8 cellular contexts compared by ENCODE assay signal in the genomic region with DNA sequence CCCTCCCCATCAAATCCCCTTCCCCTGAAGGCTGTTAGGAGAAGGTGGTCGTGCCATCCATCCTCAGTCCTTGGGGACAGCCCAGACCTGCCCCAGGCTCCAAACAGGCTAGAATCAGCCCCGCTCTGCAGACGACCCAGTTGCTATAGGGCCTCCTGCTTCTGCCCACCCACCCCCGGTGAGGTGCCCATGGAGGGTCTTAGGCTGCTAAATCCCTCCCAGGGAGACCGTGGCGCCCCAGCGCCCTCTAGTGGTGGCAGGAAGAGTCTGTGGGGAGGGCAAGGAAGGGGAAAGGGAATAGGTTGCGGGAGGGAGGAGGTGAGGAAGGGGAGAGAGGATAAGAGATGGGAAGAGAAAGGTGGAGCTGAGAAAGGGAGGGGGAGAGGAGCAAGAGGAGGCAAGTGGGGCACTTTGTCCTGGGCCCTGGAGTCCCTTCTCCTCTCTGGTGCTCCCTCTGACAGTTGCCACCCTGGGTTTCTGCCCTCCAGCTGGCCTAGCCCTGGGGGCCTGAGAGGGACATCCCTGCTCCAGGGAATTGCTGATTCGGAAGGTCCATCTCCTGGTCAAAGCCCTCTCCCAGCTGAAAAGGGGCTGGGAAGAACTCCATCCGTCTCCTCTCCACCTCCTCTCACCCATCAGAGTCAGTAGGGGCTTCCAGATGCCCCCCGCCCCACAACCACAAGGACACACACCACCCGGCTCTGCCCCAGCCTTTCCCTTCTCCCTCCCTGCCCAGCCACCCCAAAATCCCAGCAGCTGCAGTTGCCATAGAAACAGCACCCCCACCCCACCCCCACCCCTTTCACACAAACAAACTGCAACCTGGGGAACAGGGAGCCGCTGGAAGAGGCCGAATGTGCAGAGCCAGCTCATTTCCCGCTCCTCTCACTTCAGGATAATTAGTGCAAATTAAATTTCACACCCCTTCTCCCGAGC. TPM values are rescaled to one million over a fixed set of nuclear protein-coding genes. Genes with fewer than 3 reads are reported as not detected.
DNase-seq lines count a peak whose midpoint lies in the region; ATAC-seq and TF ChIP-seq lines count a peak whose summit lies in the region.

No MANE protein-coding gene starts in this region.

- H4K20me1 ChIP-seq in mammary epithelial cell (ENCODE audit: insufficient read depth, low read length), result no peaks in the 10 kb centered on the region

- H3K27me3 ChIP-seq in mammary epithelial cell (ENCODE audit: insufficient read depth, low read length), result no peaks in the 10 kb centered on the region
- H3K27me3 ChIP-seq in tibial nerve, result peaks cover 0 to 21% of the 10 kb centered on the region in 2 donors

- H3K4me3 ChIP-seq in AG09309 (ENCODE audit: control insufficient read depth, low read depth, low read length), result no peak overlapping the region
- H3K4me3 ChIP-seq in mammary epithelial cell (replicated peaks in 1 of 3; ENCODE audit: insufficient read depth in 1 of 3, low read depth in 2 of 3, low read length in 3 of 3), result no peak overlapping the region
- no peak overlapping the region for H3K4me3 ChIP-seq in tibial nerve

- no peak for TF ChIP-seq POLR2A in tibial nerve (IDR thresholded peaks at IDR 0.05)

- H3K4me3 Mint-ChIP-seq in T-cell, result no peak overlapping the region
- H3K4me3 Mint-ChIP-seq in memory B cell, result no peak overlapping the region

- no peak overlapping the region for H2AFZ ChIP-seq in mammary epithelial cell (ENCODE audit: low read depth, low read length)

- no peaks in the 10 kb centered on the region for H3K79me2 ChIP-seq in mammary epithelial cell (ENCODE audit: insufficient read depth, low read length)

- no TSS peak for BruUV-seq in mammary epithelial cell (replicated peaks; lab: Mats Ljungman, UMichigan)

- TF ChIP-seq CTCF in AG09309 (IDR thresholded peaks at IDR 0.05; ENCODE audit: control insufficient read depth, insufficient read depth, low read depth, low read length, missing control alignments), result peak; percentile 89
- peak; percentile 64 for TF ChIP-seq CTCF in GM20000 (IDR thresholded peaks at IDR 0.05; ENCODE audit: extremely low read depth, missing control alignments)
- TF ChIP-seq CTCF in mammary epithelial cell (conservative IDR thresholded peaks at IDR 0.05 in 1 of 2, IDR thresholded peaks at IDR 0.05 in 1 of 2; ENCODE audit: extremely low read depth in 1 of 2, insufficient read depth in 1 of 2, low read depth in 1 of 2, low read length in 2 of 2), result peak; percentile 80 to 89
- TF ChIP-seq CTCF in tibial nerve (IDR thresholded peaks at IDR 0.05), result peak in 4 of 5 experiments; percentile 25 to 38 (median 34)

- no peak overlapping the region for H3K27ac ChIP-seq in mammary epithelial cell (ENCODE audit: insufficient read depth, low read depth, low read length)
- H3K27ac ChIP-seq in tibial nerve, result no peak overlapping the region

- H3K4me1 ChIP-seq in mammary epithelial cell (ENCODE audit: insufficient read depth, low read length) (peaks cover 14% of the 10 kb centered on the region), tibial nerve (no peaks in the 10 kb centered on the region)

- peaks cover 0 to 2% (median 0%) of the 10 kb centered on the region in 3 donors for H3K9me3 Mint-ChIP-seq in T-cell
- H3K9me3 Mint-ChIP-seq in memory B cell, result peaks cover 1% of the 10 kb centered on the region

- TF ChIP-seq EP300 in tibial nerve (IDR thresholded peaks at IDR 0.05), result no peak

- H3K36me3 ChIP-seq in mammary epithelial cell (ENCODE audit: insufficient read depth, low read length), result no peaks in the 10 kb centered on the region
- no peaks in the 10 kb centered on the region for H3K36me3 ChIP-seq in tibial nerve

- ATAC-seq in T-cell (replicated peaks in 1 of 4), result no peak
- peak; percentile 61 for ATAC-seq in memory B cell (ENCODE audit: low read depth)
- no peak for ATAC-seq in HG03095 (IDR thresholded peaks at IDR 0.05; ENCODE audit: unreplicated experiment)

- H3K4me2 ChIP-seq in mammary epithelial cell (ENCODE audit: insufficient read depth, low read depth, low read length), result no peak overlapping the region

- H3K27ac Mint-ChIP-seq in T-cell, result no peak overlapping the region
- no peak overlapping the region for H3K27ac Mint-ChIP-seq in memory B cell

- H3K36me3 Mint-ChIP-seq in T-cell, result no peaks in the 10 kb centered on the region
- no peaks in the 10 kb centered on the region for H3K36me3 Mint-ChIP-seq in memory B cell

- intact Hi-C loops in mammary epithelial cell (cut with micrococcal nuclease), result loop anchor here (1.0 to 10.0 kb wide), 6 partner anchors 68 to 512 kb away; partner anchors contain the start of gene PLA2G2A

- POLR2A ChIA-PET in T-cell (lab: Charles Lee), result no interaction called here

- H3K9me3 ChIP-seq in mammary epithelial cell (replicated peaks; ENCODE audit: insufficient read depth, low read length) (no peaks in the 10 kb centered on the region), tibial nerve (peaks cover 0 to 4% (median 0%) of the 10 kb centered on the region in 4 donors)

- WGBS in mammary epithelial cell (ENCODE audit: low coverage, missing lambda C conversion rate), result 44% methylated on average over 12 of the region's 16 CpGs
- WGBS in tibial nerve, 2 donors, result 15 to 19% methylated on average over 15 to 16 of the region's 16 CpGs

- dilution Hi-C loops in mammary epithelial cell (cut with HindIII; ENCODE audit: low sequenced_read_pairs), result no loop called here

- no peak overlapping the region for H3K9ac ChIP-seq in mammary epithelial cell (ENCODE audit: insufficient read depth, low read length)

- no peak for DNase-seq in AG09309 (ENCODE audit: low read depth)
- DNase-seq in GM20000 (ENCODE audit: low spot score), result peak; percentile 55
- DNase-seq in T-cell, result peak in 22 of 34 experiments; percentile 4 to 38 (median 14)
- DNase-seq in mammary epithelial cell, result no peak
- DNase-seq in memory B cell (ENCODE audit: low spot score in 2 of 2), result peak; percentile 50 to 52
- no peak for DNase-seq in tibial nerve (ENCODE audit: low spot score in 2 of 2)
- no peak for DNase-seq in NK-92 treated with Interleukin-12 subunit alpha and Interleukin-12 subunit beta, amount 100 ng/mL, for 24 hours (lab: John Stamatoyannopoulos, UW)

- in situ Hi-C loops in mammary epithelial cell (cut with MboI; ENCODE audit: low sequenced_read_pairs in 2 of 2), result loop anchor here in 1 of 2 donors (5.0 kb wide), 1 partner anchor 218 kb away; no protein-coding TSS in a partner anchor

- CTCF ChIA-PET in T-cell (lab: Charles Lee), result interaction anchor here in 1 of 2 donors (0.8 kb wide), 1 partner anchor 213 kb away, joined by 3 read pairs; no protein-coding TSS in a partner anchor
- CTCF ChIA-PET in mammary epithelial cell (lab: Charles Lee; ENCODE audit: low non-redundant PET), result interaction anchor here (0.6 kb wide), 1 partner anchor 791 kb away, joined by 18 read pairs; no protein-coding TSS in a partner anchor

- H3K4me1 Mint-ChIP-seq in T-cell, result no peaks in the 10 kb centered on the region
- peaks cover 30% of the 10 kb centered on the region for H3K4me1 Mint-ChIP-seq in memory B cell

- H3K27me3 Mint-ChIP-seq in T-cell (peaks cover 56 to 61% of the 10 kb centered on the region in 2 donors), memory B cell (peaks cover 9% of the 10 kb centered on the region)

RNA-seq across cellular contexts. Expression of gene CAMK2N1, which starts 55.4 kb away (rescaled TPM):
- total RNA-seq in T-cell (1 to 10 TPM; 2.5 to 7.9 (median 7.1) TPM), mammary epithelial cell (100 to 1,000 TPM in 1 of 2 donors, 10 to 100 TPM in 1; 22.0 to 105 TPM), tibial nerve (1 to 10 TPM; 2.4 to 5.9 (median 4.8) TPM)
- 47.0 TPM for polyA plus RNA-seq in mammary epithelial cell
- polyA minus RNA-seq in mammary epithelial cell, result 48.4 TPM

Comparison
In these comparisons a context has a peak if more than half of its experiments do, and no peak if none do; other contexts are left out.
1. DNase-seq: peak in GM20000 (single experiment), T-cell (22 of 34) and memory B cell (2 of 2); none in AG09309 (single experiment), mammary epithelial cell (single experiment), tibial nerve (0 of 2) and NK-92 treated with Interleukin-12 subunit alpha and Interleukin-12 subunit beta, amount 100 ng/mL, for 24 hours (single experiment).
2. CTCF ChIP-seq: peak in every context shown above with its lines; median percentile 89 in AG09309; 84 in mammary epithelial cell; 64 in GM20000; 34 in tibial nerve.